Comparison of ENCODE assay signal across 17 cellular contexts in the genomic region with DNA sequence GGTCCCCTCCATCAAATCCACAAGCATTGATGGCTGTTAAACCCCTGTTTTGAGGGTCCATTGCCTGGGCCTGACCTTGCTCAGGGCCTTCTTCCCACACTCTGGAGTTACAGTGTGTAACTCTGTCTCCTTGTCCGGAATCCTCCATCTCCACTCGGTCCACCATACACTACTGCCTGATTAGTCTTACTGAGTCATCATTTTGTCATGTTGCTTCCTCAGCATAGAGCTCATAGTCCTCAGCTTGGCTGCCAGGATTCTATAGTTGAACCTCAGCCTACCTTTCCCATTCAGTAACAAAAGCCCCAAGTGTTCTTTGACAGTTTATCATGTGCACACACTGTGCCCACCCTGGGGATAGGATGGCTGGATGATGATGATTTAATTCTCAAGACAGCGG.
DNase-seq lines count a peak whose midpoint lies in the region; ATAC-seq and TF ChIP-seq lines count a peak whose summit lies in the region.
"Had no signal": no experiment of that assay in that cellular context is flagged by ENCODE, and none has a peak within 500 bp of the region (broad histone marks: within the 10 kb centered on the region; RNA-seq: fewer than 3 reads in every experiment).

No MANE protein-coding gene starts in this region.

- in situ Hi-C loops in brain microvascular endothelial cell (cut with HindIII; ENCODE audit: low pct_ligation_motif_present, low sequenced_read_pairs): no loop called here

- no peaks in the 10 kb centered on the region for H4K20me1 ChIP-seq in hepatocyte (ENCODE audit: insufficient read depth, poor library complexity, severe bottlenecking)

- no peaks in the 10 kb centered on the region for H3K9me3 Mint-ChIP-seq in activated CD8-positive, alpha-beta memory T cell treated with anti-CD3 and anti-CD28 coated beads, Interleukin-2, amount 10 ng/mL, durations not matched to agents 7 days and 5 days (ENCODE audit: low read depth)
- H3K9me3 Mint-ChIP-seq: activated B cell treated with CpG ODN at 0.5 μM for 24 hours; activated T-helper 17 cell treated with anti-CD3 and anti-CD28 coated beads, Interleukin-2, amount 50 U/mL, for 72 hours; brain; nephron; stimulated activated naive CD8-positive, alpha-beta T cell treated with anti-CD3 and anti-CD28 coated beads, Interleukin-15, amount 100 ng/mL, for 72 hours had no signal

- H3K27me3 ChIP-seq in MG63 (no peaks in the 10 kb centered on the region), brain microvascular endothelial cell (replicated peaks) (no peaks in the 10 kb centered on the region), hepatocyte (no peaks in the 10 kb centered on the region)
- H3K27me3 ChIP-seq: gastrocnemius medialis had no signal

- CTCF ChIA-PET in activated CD8-positive, alpha-beta memory T cell treated with anti-CD3 and anti-CD28 coated beads, Interleukin-2, amount 10 ng/mL, durations not matched to agents 7 days and 5 days (lab: Charles Lee): no interaction called here

- H3K27ac Mint-ChIP-seq in activated CD8-positive, alpha-beta memory T cell treated with anti-CD3 and anti-CD28 coated beads, Interleukin-2, amount 10 ng/mL, durations not matched to agents 7 days and 5 days: no peak overlapping the region
- H3K27ac Mint-ChIP-seq: activated B cell treated with CpG ODN at 0.5 μM for 24 hours; activated T-helper 17 cell treated with anti-CD3 and anti-CD28 coated beads, Interleukin-2, amount 50 U/mL, for 72 hours; brain; nephron had no signal

- TF ChIP-seq CTCF in AG10803 (conservative IDR thresholded peaks at IDR 0.05; ENCODE audit: low read length) (no peak), brain microvascular endothelial cell (IDR thresholded peaks at IDR 0.05; ENCODE audit: low read depth, low read length, missing control alignments) (no peak), hepatocyte (IDR thresholded peaks at IDR 0.05; ENCODE audit: poor library complexity) (no peak)

- H3K27me3 Mint-ChIP-seq in activated CD8-positive, alpha-beta memory T cell treated with anti-CD3 and anti-CD28 coated beads, Interleukin-2, amount 10 ng/mL, durations not matched to agents 7 days and 5 days: no peaks in the 10 kb centered on the region
- H3K27me3 Mint-ChIP-seq: activated B cell treated with CpG ODN at 0.5 μM for 24 hours; activated T-helper 17 cell treated with anti-CD3 and anti-CD28 coated beads, Interleukin-2, amount 50 U/mL, for 72 hours; brain; stimulated activated naive CD8-positive, alpha-beta T cell treated with anti-CD3 and anti-CD28 coated beads, Interleukin-15, amount 100 ng/mL, for 72 hours had no signal

- H3K9me2 ChIP-seq in hepatocyte (replicated peaks; ENCODE audit: insufficient read depth): no peaks in the 10 kb centered on the region

- peaks cover 3% of the 10 kb centered on the region for H3K4me1 Mint-ChIP-seq in activated CD8-positive, alpha-beta memory T cell treated with anti-CD3 and anti-CD28 coated beads, Interleukin-2, amount 10 ng/mL, durations not matched to agents 7 days and 5 days
- H3K4me1 Mint-ChIP-seq: activated B cell treated with CpG ODN at 0.5 μM for 24 hours; nephron; stimulated activated naive CD8-positive, alpha-beta T cell treated with anti-CD3 and anti-CD28 coated beads, Interleukin-15, amount 100 ng/mL, for 72 hours had no signal

- H3K9me3 ChIP-seq in MG63 (no peaks in the 10 kb centered on the region), hepatocyte (ENCODE audit: low read depth) (no peaks in the 10 kb centered on the region)
- H3K9me3 ChIP-seq: gastrocnemius medialis, psoas muscle had no signal

- no peak overlapping the region for H3K27ac ChIP-seq in brain microvascular endothelial cell
- no peak overlapping the region for H3K27ac ChIP-seq in caudate nucleus (ENCODE audit: low read depth, low read length)
- H3K27ac ChIP-seq in hepatocyte: no peak overlapping the region
- H3K27ac ChIP-seq: gastrocnemius medialis, psoas muscle had no signal

- H3K4me2 ChIP-seq in hepatocyte: no peak overlapping the region

- WGBS in hepatocyte (ENCODE audit: low lambda C conversion rate, missing lambda C conversion rate): 83% methylated on average over 3 of the region's 3 CpGs

- H3K36me3 ChIP-seq in MG63 (no peaks in the 10 kb centered on the region; the same call in 1 of the 2 replicates), brain microvascular endothelial cell (replicated peaks) (peaks cover 31% of the 10 kb centered on the region), hepatocyte (replicated peaks; ENCODE audit: insufficient read depth, low read depth) (no peaks in the 10 kb centered on the region)

- peak; percentile 32 for ATAC-seq in left lobe of liver
- ATAC-seq in activated CD8-positive, alpha-beta memory T cell treated with anti-CD3 and anti-CD28 coated beads, Interleukin-2, amount 10 ng/mL, durations not matched to agents 7 days and 5 days: no peak
- ATAC-seq: activated T-helper 17 cell treated with anti-CD3 and anti-CD28 coated beads, Interleukin-2, amount 50 U/mL, for 72 hours; gastrocnemius medialis; stimulated activated naive CD8-positive, alpha-beta T cell treated with anti-CD3 and anti-CD28 coated beads, Interleukin-15, amount 100 ng/mL, for 72 hours had no signal

- no peak overlapping the region for H3K4me3 ChIP-seq in AG10803 (ENCODE audit: low read length)
- no peak overlapping the region for H3K4me3 ChIP-seq in MG63
- H3K4me3 ChIP-seq in brain microvascular endothelial cell (ENCODE audit: low read depth, low read length): no peak overlapping the region
- no peak overlapping the region for H3K4me3 ChIP-seq in hepatocyte
- H3K4me3 ChIP-seq: gastrocnemius medialis, psoas muscle had no signal

- no peak overlapping the region for H2AFZ ChIP-seq in hepatocyte

- DNase-seq in AG10803 (ENCODE audit: low read depth) (peak; percentile 29), MG63 (peak; percentile 5), brain microvascular endothelial cell (peak; percentile 49), left lobe of liver (ENCODE audit: low spot score) (no peak), caudate nucleus (lab: John Stamatoyannopoulos, UW) (no peak), hepatocyte (ENCODE audit: low spot score) (no peak)
- DNase-seq in stimulated activated CD4-positive, alpha-beta T cell treated with anti-CD3 and anti-CD28 coated beads, Interleukin-2, amount 100 ng/mL, for 48 hours: no peak
- DNase-seq in activated CD8-positive, alpha-beta memory T cell treated with anti-CD3 and anti-CD28 coated beads, Interleukin-2, amount 10 ng/mL, durations not matched to agents 7 days and 5 days: no peak
- DNase-seq: activated B cell treated with CpG ODN at 0.5 μM for 24 hours; effector CD4-positive, alpha-beta T cell; gastrocnemius medialis; NCI-H748 treated with DMSO at 0.1 percent for 48 hours; psoas muscle; stimulated activated naive CD8-positive, alpha-beta T cell treated with anti-CD3 and anti-CD28 coated beads, Interleukin-15, amount 100 ng/mL, for 72 hours had no signal

- no peak overlapping the region for H3K4me3 Mint-ChIP-seq in activated CD8-positive, alpha-beta memory T cell treated with anti-CD3 and anti-CD28 coated beads, Interleukin-2, amount 10 ng/mL, durations not matched to agents 7 days and 5 days
- H3K4me3 Mint-ChIP-seq: activated B cell treated with CpG ODN at 0.5 μM for 24 hours; activated T-helper 17 cell treated with anti-CD3 and anti-CD28 coated beads, Interleukin-2, amount 50 U/mL, for 72 hours; brain; nephron; stimulated activated naive CD8-positive, alpha-beta T cell treated with anti-CD3 and anti-CD28 coated beads, Interleukin-15, amount 100 ng/mL, for 72 hours had no signal

- H3K79me2 ChIP-seq in hepatocyte: no peaks in the 10 kb centered on the region

- H3K4me1 ChIP-seq in hepatocyte (ENCODE audit: insufficient read depth): peaks cover 5% of the 10 kb centered on the region
- H3K4me1 ChIP-seq: gastrocnemius medialis, psoas muscle had no signal

- H3K36me3 Mint-ChIP-seq in activated CD8-positive, alpha-beta memory T cell treated with anti-CD3 and anti-CD28 coated beads, Interleukin-2, amount 10 ng/mL, durations not matched to agents 7 days and 5 days: peaks cover 2% of the 10 kb centered on the region

Comparison
In these comparisons a context has a peak if more than half of its experiments do, and no peak if none do; other contexts are left out.
1. DNase-seq: peak in AG10803 (single experiment), MG63 (single experiment) and brain microvascular endothelial cell (single experiment); none in left lobe of liver (single experiment), caudate nucleus (0 of 61), hepatocyte (single experiment), stimulated activated CD4-positive, alpha-beta T cell treated with anti-CD3 and anti-CD28 coated beads, Interleukin-2, amount 100 ng/mL, for 48 hours (0 of 2) and activated CD8-positive, alpha-beta memory T cell treated with anti-CD3 and anti-CD28 coated beads, Interleukin-2, amount 10 ng/mL, durations not matched to agents 7 days and 5 days (single experiment).